In the genomic region with DNA sequence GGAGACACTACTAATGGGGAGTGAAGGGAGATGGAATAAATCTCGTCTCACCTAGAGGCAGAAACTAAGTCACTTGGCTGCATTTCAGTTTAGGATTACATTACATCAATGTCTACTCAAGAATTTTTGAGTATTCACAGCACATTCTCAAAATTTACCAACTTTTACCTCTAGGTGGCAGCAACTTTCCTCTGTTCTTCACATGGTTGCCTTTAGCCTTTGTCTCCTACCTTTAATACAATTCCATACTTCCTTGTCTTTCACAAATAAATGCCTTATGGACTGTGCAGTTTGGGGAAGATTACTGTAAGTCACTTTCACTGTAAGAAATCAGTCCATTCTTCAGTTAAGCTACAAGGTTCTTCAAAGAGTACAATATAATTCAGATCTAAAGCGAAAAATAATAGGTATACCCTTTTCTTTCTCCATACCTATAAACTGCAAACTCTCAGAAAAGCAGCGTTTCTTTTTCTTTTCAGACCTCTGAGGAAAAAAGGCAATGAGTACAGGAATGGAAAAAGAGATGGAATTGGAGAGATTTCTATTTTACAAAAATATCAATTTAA, we compare ENCODE assay signal across 8 cellular contexts.
DNase-seq lines count a peak whose midpoint lies in the region; ATAC-seq and TF ChIP-seq lines count a peak whose summit lies in the region.

No MANE protein-coding gene starts in this region.

- no peak for TF ChIP-seq EP300 in tibial nerve (IDR thresholded peaks at IDR 0.05)

- H3K4me1 ChIP-seq in tibial nerve, result peaks cover 0 to 4% (median 0%) of the 10 kb centered on the region in 4 donors

- no peaks in the 10 kb centered on the region for H3K36me3 ChIP-seq in tibial nerve

- no peaks in the 10 kb centered on the region for H3K27me3 ChIP-seq in tibial nerve

- peak; percentile 61 for TF ChIP-seq CTCF in MCF 10A (IDR thresholded peaks at IDR 0.05; ENCODE audit: unreplicated experiment)
- peak; percentile 55 to 73 (median 70) for TF ChIP-seq CTCF in tibial nerve (IDR thresholded peaks at IDR 0.05)

- H3K4me3 ChIP-seq in tibial nerve, result no peak overlapping the region

- H3K4me3 Mint-ChIP-seq in MCF 10A (ENCODE audit: unreplicated experiment), result no peak overlapping the region

- no peak overlapping the region for H3K27ac ChIP-seq in tibial nerve

- no peaks in the 10 kb centered on the region for H3K9me3 ChIP-seq in tibial nerve

- no peaks in the 10 kb centered on the region for H3K36me3 Mint-ChIP-seq in MCF 10A (ENCODE audit: insufficient read depth, unreplicated experiment)

- H3K4me1 Mint-ChIP-seq in MCF 10A (ENCODE audit: insufficient read depth, unreplicated experiment), result peaks cover 5% of the 10 kb centered on the region

- no TSS peak for BruUV-seq in MCF 10A (replicated peaks; lab: Mats Ljungman, UMichigan)

- no peak for TF ChIP-seq POLR2A in tibial nerve (IDR thresholded peaks at IDR 0.05)

- CTCF ChIA-PET in MCF 10A (lab: Yijun Ruan, JAX), result interaction anchor here (0.6 to 4.1 kb wide), 26 partner anchors 8 to 1517 kb away, joined by 3 to 30 read pairs (median 4); no protein-coding TSS in a partner anchor

- POLR2A ChIA-PET in MCF 10A (lab: Yijun Ruan, JAX), result no interaction called here

- ATAC-seq in GM19351 (IDR thresholded peaks at IDR 0.05; ENCODE audit: unreplicated experiment) (peak; percentile 83), HG03045 (IDR thresholded peaks at IDR 0.05; ENCODE audit: unreplicated experiment) (no peak)

- 52 to 53% methylated on average over 3 of the region's 3 CpGs for WGBS in tibial nerve, 2 donors

- intact Hi-C loops in MCF 10A (cut with micrococcal nuclease), result loop anchor here (1.0 to 5.0 kb wide), 5 partner anchors 377 to 1503 kb away; partner anchors contain the start of gene KLF12

- H3K9me3 Mint-ChIP-seq in MCF 10A (ENCODE audit: unreplicated experiment), result no peaks in the 10 kb centered on the region

- no peaks in the 10 kb centered on the region for H3K27me3 Mint-ChIP-seq in MCF 10A (ENCODE audit: insufficient read depth, unreplicated experiment)

- no peak overlapping the region for H3K27ac Mint-ChIP-seq in MCF 10A (ENCODE audit: low read depth, unreplicated experiment)

- peak; percentile 41 for DNase-seq in DMS79 (lab: John Stamatoyannopoulos, UW)
- DNase-seq in HS-27A (ENCODE audit: low read depth), result peak; percentile 26
- peak; percentile 57 for DNase-seq in NCI-H82 treated with DMSO at 0.1 percent for 48 hours (lab: John Stamatoyannopoulos, UW; ENCODE audit: unreplicated experiment)
- peak; percentile 71 for DNase-seq in MCF 10A (ENCODE audit: unreplicated experiment)
- DNase-seq in kidney glomerular epithelial cell (lab: John Stamatoyannopoulos, UW), result peak; percentile 57
- peak in 1 of 2 donors; percentile 79 for DNase-seq in tibial nerve (ENCODE audit: low spot score in 2 of 2)
